ENCODE assay signal across 16 cellular contexts in genomic region chr1:244242446-244242845, GRCh38.
DNase-seq lines count a peak whose midpoint lies in the region; ATAC-seq and TF ChIP-seq lines count a peak whose summit lies in the region.
"Had no signal": no experiment of that assay in that cellular context is flagged by ENCODE, and none has a peak within 500 bp of the region (broad histone marks: within the 10 kb centered on the region; RNA-seq: fewer than 3 reads in every experiment).

No MANE protein-coding gene starts in this region.

- no peaks in the 10 kb centered on the region for H3F3A ChIP-seq in GM23338 (replicated peaks; ENCODE audit: low read depth)

- POLR2A ChIA-PET in activated CD8-positive, alpha-beta T cell treated with anti-CD3 and anti-CD28 coated beads, Interleukin-2, amount 10 ng/mL, durations not matched to agents 7 days and 5 days (lab: Charles Lee) = interaction anchor here (1.2 kb wide), 1 partner anchor 23 kb away, joined by 3 read pairs; no protein-coding TSS in a partner anchor

- no peak overlapping the region for H3K4me3 ChIP-seq in GM23338
- no peak overlapping the region for H3K4me3 ChIP-seq in HAP-1
- H3K4me3 ChIP-seq: uterus had no signal

- no peak overlapping the region for H3K4me2 ChIP-seq in GM23338

- in situ Hi-C loops in HAP-1 (cut with MboI; ENCODE audit: low sequenced_read_pairs) = no loop called here

- H3K4me1 ChIP-seq in GM23338 (ENCODE audit: insufficient read depth) = no peaks in the 10 kb centered on the region
- no peaks in the 10 kb centered on the region; the same call in 1 of the 2 replicates for H3K4me1 ChIP-seq in HAP-1
- H3K4me1 ChIP-seq: uterus had no signal

- CTCF ChIA-PET in activated CD8-positive, alpha-beta T cell treated with anti-CD3 and anti-CD28 coated beads, Interleukin-2, amount 10 ng/mL, durations not matched to agents 7 days and 5 days (lab: Charles Lee) = interaction anchor here (1.7 to 1.8 kb wide), 2 partner anchors 18 to 30 kb away, joined by 3 to 5 read pairs; no protein-coding TSS in a partner anchor

- peak; percentile 59 for DNase-seq in GM10266 (ENCODE audit: extremely low spot score)
- DNase-seq in GM23338 (ENCODE audit: low spot score) = no peak
- DNase-seq in activated CD8-positive, alpha-beta T cell treated with anti-CD3 and anti-CD28 coated beads, Interleukin-2, amount 10 ng/mL, durations not matched to agents 7 days and 5 days = no peak
- no peak for DNase-seq in NCI-H1048 (lab: John Stamatoyannopoulos, UW)
- no peak for DNase-seq in iPS-NIHi11 (ENCODE audit: low spot score)
- DNase-seq in HAP-1 (ENCODE audit: low spot score in 2 of 2) = no peak
- DNase-seq: activated CD4-positive, alpha-beta memory T cell treated with anti-CD3 and anti-CD28 coated beads, Interleukin-2, amount 10 ng/mL, durations not matched to agents 7 days and 5 days; activated gamma-delta T cell; brain microvascular endothelial cell; DMS153; Kasumi-1; stimulated activated naive CD4-positive, alpha-beta T cell treated with Interleukin-2 at 50 U/mL for 16 hours; uterus had no signal

- peaks cover 3% of the 10 kb centered on the region; the same call in 1 of the 3 replicates for H3K4me1 Mint-ChIP-seq in GM23338
- H3K4me1 Mint-ChIP-seq in activated CD8-positive, alpha-beta T cell treated with anti-CD3 and anti-CD28 coated beads, Interleukin-2, amount 10 ng/mL, durations not matched to agents 7 days and 5 days (ENCODE audit: low read depth) = peaks cover 13% of the 10 kb centered on the region

- peaks cover 17% of the 10 kb centered on the region; the same call in 1 of the 2 replicates for H3K9me2 ChIP-seq in GM23338 (ENCODE audit: insufficient read depth)

- H3K27me3 ChIP-seq in GM23338 (ENCODE audit: insufficient read depth) (no peaks in the 10 kb centered on the region), HAP-1 (ENCODE audit: low read depth) (no peaks in the 10 kb centered on the region; the same call in 1 of the 2 replicates)
- H3K27me3 ChIP-seq: brain microvascular endothelial cell, uterus had no signal

- peak overlapping the region; percentile 15; the same call in 1 of the 2 replicates for H2AFZ ChIP-seq in GM23338

- no peaks in the 10 kb centered on the region for H4K20me1 ChIP-seq in GM23338 (replicated peaks; ENCODE audit: insufficient read depth)

- H3K36me3 Mint-ChIP-seq in GM23338 (ENCODE audit: low read depth) = no peaks in the 10 kb centered on the region; the same call in 2 of the 3 replicates
- H3K36me3 Mint-ChIP-seq in activated CD8-positive, alpha-beta T cell treated with anti-CD3 and anti-CD28 coated beads, Interleukin-2, amount 10 ng/mL, durations not matched to agents 7 days and 5 days (ENCODE audit: low read depth) = no peaks in the 10 kb centered on the region

- no peak overlapping the region for H3K27ac Mint-ChIP-seq in GM23338
- no peak overlapping the region for H3K27ac Mint-ChIP-seq in activated CD8-positive, alpha-beta T cell treated with anti-CD3 and anti-CD28 coated beads, Interleukin-2, amount 10 ng/mL, durations not matched to agents 7 days and 5 days
- H3K27ac Mint-ChIP-seq: activated CD4-positive, alpha-beta memory T cell treated with anti-CD3 and anti-CD28 coated beads, Interleukin-2, amount 10 ng/mL, durations not matched to agents 7 days and 5 days had no signal

- no peaks in the 10 kb centered on the region for H3K9me3 ChIP-seq in HAP-1
- H3K9me3 ChIP-seq: uterus had no signal

- no peak overlapping the region for H3K4me3 Mint-ChIP-seq in GM23338
- no peak overlapping the region for H3K4me3 Mint-ChIP-seq in activated CD8-positive, alpha-beta T cell treated with anti-CD3 and anti-CD28 coated beads, Interleukin-2, amount 10 ng/mL, durations not matched to agents 7 days and 5 days
- H3K4me3 Mint-ChIP-seq: activated CD4-positive, alpha-beta memory T cell treated with anti-CD3 and anti-CD28 coated beads, Interleukin-2, amount 10 ng/mL, durations not matched to agents 7 days and 5 days had no signal

- H3K36me3 ChIP-seq in GM23338 (ENCODE audit: insufficient read depth) = no peaks in the 10 kb centered on the region
- H3K36me3 ChIP-seq in HAP-1 (replicated peaks) = no peaks in the 10 kb centered on the region
- H3K36me3 ChIP-seq: brain microvascular endothelial cell, uterus had no signal

- ATAC-seq in GM18867 (IDR thresholded peaks at IDR 0.05; ENCODE audit: unreplicated experiment) (peak; percentile 77), GM23338 (no peak), HG02884 (IDR thresholded peaks at IDR 0.05; ENCODE audit: unreplicated experiment) (no peak)
- peak; percentile 58 for ATAC-seq in activated CD8-positive, alpha-beta T cell treated with anti-CD3 and anti-CD28 coated beads, Interleukin-2, amount 10 ng/mL, durations not matched to agents 7 days and 5 days
- ATAC-seq: SK-N-SH treated with all-trans-retinoic acid at 6 μM for 48 hours had no signal

- no peak overlapping the region for H3K27ac ChIP-seq in GM23338 (ENCODE audit: low read depth)
- H3K27ac ChIP-seq: brain microvascular endothelial cell, uterus had no signal

- no peaks in the 10 kb centered on the region for H3K79me2 ChIP-seq in GM23338 (replicated peaks; ENCODE audit: insufficient read depth)

- no peaks in the 10 kb centered on the region; the same call in 2 of the 3 replicates for H3K9me3 Mint-ChIP-seq in GM23338
- H3K9me3 Mint-ChIP-seq in activated CD8-positive, alpha-beta T cell treated with anti-CD3 and anti-CD28 coated beads, Interleukin-2, amount 10 ng/mL, durations not matched to agents 7 days and 5 days (ENCODE audit: insufficient read depth) = no peaks in the 10 kb centered on the region
- H3K9me3 Mint-ChIP-seq: activated CD4-positive, alpha-beta memory T cell treated with anti-CD3 and anti-CD28 coated beads, Interleukin-2, amount 10 ng/mL, durations not matched to agents 7 days and 5 days had no signal

- H3K27me3 Mint-ChIP-seq in GM23338 (ENCODE audit: insufficient read depth, low read depth, poor library complexity) = no peaks in the 10 kb centered on the region
- H3K27me3 Mint-ChIP-seq in activated CD8-positive, alpha-beta T cell treated with anti-CD3 and anti-CD28 coated beads, Interleukin-2, amount 10 ng/mL, durations not matched to agents 7 days and 5 days (ENCODE audit: low read depth) = no peaks in the 10 kb centered on the region
- H3K27me3 Mint-ChIP-seq: activated CD4-positive, alpha-beta memory T cell treated with anti-CD3 and anti-CD28 coated beads, Interleukin-2, amount 10 ng/mL, durations not matched to agents 7 days and 5 days had no signal

- TF ChIP-seq CTCF in GM10266 (IDR thresholded peaks at IDR 0.05; ENCODE audit: control insufficient read depth, insufficient read depth, low read depth, missing control alignments) (no peak), GM23338 (conservative IDR thresholded peaks at IDR 0.05; ENCODE audit: low read depth in 2 of 2) (no peak)

TF ChIP-seq in GM23338, 12 proteins besides CTCF, POLR2A, EP300 and RAD21 (continues in another document):
- TF ChIP-seq JUNB (IDR thresholded peaks at IDR 0.05; ENCODE audit: unreplicated experiment) = no peak
- no peak for TF ChIP-seq POLR2AphosphoS5 (IDR thresholded peaks at IDR 0.05; ENCODE audit: low read depth)
- TF ChIP-seq NANOG (IDR thresholded peaks at IDR 0.05; ENCODE audit: borderline replicate concordance) = no peak
- TF ChIP-seq ZNF331 (CRISPR knock-in tag; IDR thresholded peaks at IDR 0.05; ENCODE audit: low read depth) = no peak
- no peak for TF ChIP-seq STAT1 (IDR thresholded peaks at IDR 0.05; ENCODE audit: unreplicated experiment)
- no peak for TF ChIP-seq EZH2 (IDR thresholded peaks at IDR 0.05; ENCODE audit: low read depth, unreplicated experiment)
- TF ChIP-seq EZH2phosphoT487 (IDR thresholded peaks at IDR 0.05; ENCODE audit: unreplicated experiment) = no peak
- TF ChIP-seq ETS1 (IDR thresholded peaks at IDR 0.05) = no peak
- TF ChIP-seq REST (IDR thresholded peaks at IDR 0.05; ENCODE audit: unreplicated experiment) = no peak
- TF ChIP-seq ZNF114 (CRISPR knock-in tag; IDR thresholded peaks at IDR 0.05) = no peak
- TF ChIP-seq CREB1 (CRISPR knock-in tag; IDR thresholded peaks at IDR 0.05; ENCODE audit: low read depth) = no peak

Comparison
In these comparisons a context has a peak if more than half of its experiments do, and no peak if none do; other contexts are left out.
1. ATAC-seq: peak in GM18867 (single experiment) and activated CD8-positive, alpha-beta T cell treated with anti-CD3 and anti-CD28 coated beads, Interleukin-2, amount 10 ng/mL, durations not matched to agents 7 days and 5 days (single experiment); none in GM23338 (single experiment) and HG02884 (single experiment).